Comparison of ENCODE assay signal across 19 cellular contexts in genomic region chr2:219213026-219213415, GRCh38.
"Had no signal": no experiment of that assay in that cellular context is flagged by ENCODE, and none has a peak within 500 bp of the region (broad histone marks: within the 10 kb centered on the region; RNA-seq: fewer than 3 reads in every experiment).

No MANE protein-coding gene starts in this region.

- H3K4me3 ChIP-seq: K562 had no signal

- ATAC-seq: K562 had no signal

- H3K9me2 ChIP-seq: SK-N-SH had no signal

- H3K27ac ChIP-seq: HL-60, KMS-11 had no signal

- H3K9me3 ChIP-seq: SK-N-SH had no signal

- DNase-seq: MV-4-11, NCI-H1048, NCI-H1105, NCI-H1417, NCI-H1436 treated with DMSO at 0.1 percent for 48 hours, NCI-H1694, NCI-H1930, NCI-H2081, NCI-H2107, NCI-H2227 treated with DMSO at 0.1 percent for 48 hours, NCI-H524, NCI-H69, NCI-H774, RPMI8226, SHP77, SK-N-SH had no signal

- H3K4me2 ChIP-seq: KMS-11, SK-N-SH had no signal

- H3K9ac ChIP-seq: KMS-11, SK-N-SH had no signal
